Comparison of ENCODE assay signal across 1 cellular context in the genomic region with DNA sequence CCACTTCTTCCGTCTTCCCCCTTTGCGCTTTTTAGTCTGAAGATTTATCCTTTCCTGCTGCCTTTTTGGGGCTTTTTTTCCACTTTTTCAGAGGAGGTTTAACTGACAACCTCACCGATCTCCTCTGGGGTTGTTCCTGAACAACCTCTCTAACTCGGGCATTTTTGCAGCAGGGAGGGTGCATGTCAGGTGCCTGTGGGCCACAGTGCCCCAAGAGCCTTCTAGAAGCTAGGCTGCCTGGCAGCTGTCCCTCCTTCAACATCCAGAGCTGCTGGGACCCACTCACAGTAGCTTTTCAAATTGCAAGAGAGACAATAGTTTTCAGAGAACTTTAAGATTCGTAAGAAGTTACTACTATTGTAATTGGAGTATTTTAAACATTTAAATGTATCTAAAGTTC.
TF ChIP-seq lines count a peak whose summit lies in the region.

No MANE protein-coding gene starts in this region.

TF ChIP-seq in GM23338, 12 proteins besides CTCF, POLR2A, EP300 and RAD21 (continued from another document):
- TF ChIP-seq, protein P1, sequence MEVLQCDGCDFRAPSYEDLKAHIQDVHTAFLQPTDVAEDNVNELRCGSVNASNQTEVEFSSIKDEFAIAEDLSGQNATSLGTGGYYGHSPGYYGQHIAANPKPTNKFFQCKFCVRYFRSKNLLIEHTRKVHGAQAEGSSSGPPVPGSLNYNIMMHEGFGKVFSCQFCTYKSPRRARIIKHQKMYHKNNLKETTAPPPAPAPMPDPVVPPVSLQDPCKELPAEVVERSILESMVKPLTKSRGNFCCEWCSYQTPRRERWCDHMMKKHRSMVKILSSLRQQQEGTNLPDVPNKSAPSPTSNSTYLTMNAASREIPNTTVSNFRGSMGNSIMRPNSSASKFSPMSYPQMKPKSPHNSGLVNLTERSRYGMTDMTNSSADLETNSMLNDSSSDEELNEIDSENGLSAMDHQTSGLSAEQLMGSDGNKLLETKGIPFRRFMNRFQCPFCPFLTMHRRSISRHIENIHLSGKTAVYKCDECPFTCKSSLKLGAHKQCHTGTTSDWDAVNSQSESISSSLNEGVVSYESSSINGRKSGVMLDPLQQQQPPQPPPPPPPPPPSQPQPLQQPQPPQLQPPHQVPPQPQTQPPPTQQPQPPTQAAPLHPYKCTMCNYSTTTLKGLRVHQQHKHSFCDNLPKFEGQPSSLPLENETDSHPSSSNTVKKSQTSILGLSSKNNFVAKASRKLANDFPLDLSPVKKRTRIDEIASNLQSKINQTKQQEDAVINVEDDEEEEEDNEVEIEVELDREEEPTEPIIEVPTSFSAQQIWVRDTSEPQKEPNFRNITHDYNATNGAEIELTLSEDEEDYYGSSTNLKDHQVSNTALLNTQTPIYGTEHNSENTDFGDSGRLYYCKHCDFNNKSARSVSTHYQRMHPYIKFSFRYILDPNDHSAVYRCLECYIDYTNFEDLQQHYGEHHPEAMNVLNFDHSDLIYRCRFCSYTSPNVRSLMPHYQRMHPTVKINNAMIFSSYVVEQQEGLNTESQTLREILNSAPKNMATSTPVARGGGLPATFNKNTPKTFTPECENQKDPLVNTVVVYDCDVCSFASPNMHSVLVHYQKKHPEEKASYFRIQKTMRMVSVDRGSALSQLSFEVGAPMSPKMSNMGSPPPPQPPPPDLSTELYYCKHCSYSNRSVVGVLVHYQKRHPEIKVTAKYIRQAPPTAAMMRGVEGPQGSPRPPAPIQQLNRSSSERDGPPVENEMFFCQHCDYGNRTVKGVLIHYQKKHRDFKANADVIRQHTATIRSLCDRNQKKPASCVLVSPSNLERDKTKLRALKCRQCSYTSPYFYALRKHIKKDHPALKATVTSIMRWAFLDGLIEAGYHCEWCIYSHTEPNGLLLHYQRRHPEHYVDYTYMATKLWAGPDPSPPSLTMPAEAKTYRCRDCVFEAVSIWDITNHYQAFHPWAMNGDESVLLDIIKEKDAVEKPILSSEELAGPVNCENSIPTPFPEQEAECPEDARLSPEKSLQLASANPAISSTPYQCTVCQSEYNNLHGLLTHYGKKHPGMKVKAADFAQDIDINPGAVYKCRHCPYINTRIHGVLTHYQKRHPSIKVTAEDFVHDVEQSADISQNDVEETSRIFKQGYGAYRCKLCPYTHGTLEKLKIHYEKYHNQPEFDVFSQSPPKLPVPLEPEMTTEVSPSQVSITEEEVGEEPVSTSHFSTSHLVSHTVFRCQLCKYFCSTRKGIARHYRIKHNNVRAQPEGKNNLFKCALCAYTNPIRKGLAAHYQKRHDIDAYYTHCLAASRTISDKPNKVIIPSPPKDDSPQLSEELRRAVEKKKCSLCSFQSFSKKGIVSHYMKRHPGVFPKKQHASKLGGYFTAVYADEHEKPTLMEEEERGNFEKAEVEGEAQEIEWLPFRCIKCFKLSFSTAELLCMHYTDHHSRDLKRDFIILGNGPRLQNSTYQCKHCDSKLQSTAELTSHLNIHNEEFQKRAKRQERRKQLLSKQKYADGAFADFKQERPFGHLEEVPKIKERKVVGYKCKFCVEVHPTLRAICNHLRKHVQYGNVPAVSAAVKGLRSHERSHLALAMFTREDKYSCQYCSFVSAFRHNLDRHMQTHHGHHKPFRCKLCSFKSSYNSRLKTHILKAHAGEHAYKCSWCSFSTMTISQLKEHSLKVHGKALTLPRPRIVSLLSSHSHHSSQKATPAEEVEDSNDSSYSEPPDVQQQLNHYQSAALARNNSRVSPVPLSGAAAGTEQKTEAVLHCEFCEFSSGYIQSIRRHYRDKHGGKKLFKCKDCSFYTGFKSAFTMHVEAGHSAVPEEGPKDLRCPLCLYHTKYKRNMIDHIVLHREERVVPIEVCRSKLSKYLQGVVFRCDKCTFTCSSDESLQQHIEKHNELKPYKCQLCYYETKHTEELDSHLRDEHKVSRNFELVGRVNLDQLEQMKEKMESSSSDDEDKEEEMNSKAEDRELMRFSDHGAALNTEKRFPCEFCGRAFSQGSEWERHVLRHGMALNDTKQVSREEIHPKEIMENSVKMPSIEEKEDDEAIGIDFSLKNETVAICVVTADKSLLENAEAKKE (CRISPR knock-in tag; IDR thresholded peaks at IDR 0.05) = no peak
- TF ChIP-seq, protein P2, sequence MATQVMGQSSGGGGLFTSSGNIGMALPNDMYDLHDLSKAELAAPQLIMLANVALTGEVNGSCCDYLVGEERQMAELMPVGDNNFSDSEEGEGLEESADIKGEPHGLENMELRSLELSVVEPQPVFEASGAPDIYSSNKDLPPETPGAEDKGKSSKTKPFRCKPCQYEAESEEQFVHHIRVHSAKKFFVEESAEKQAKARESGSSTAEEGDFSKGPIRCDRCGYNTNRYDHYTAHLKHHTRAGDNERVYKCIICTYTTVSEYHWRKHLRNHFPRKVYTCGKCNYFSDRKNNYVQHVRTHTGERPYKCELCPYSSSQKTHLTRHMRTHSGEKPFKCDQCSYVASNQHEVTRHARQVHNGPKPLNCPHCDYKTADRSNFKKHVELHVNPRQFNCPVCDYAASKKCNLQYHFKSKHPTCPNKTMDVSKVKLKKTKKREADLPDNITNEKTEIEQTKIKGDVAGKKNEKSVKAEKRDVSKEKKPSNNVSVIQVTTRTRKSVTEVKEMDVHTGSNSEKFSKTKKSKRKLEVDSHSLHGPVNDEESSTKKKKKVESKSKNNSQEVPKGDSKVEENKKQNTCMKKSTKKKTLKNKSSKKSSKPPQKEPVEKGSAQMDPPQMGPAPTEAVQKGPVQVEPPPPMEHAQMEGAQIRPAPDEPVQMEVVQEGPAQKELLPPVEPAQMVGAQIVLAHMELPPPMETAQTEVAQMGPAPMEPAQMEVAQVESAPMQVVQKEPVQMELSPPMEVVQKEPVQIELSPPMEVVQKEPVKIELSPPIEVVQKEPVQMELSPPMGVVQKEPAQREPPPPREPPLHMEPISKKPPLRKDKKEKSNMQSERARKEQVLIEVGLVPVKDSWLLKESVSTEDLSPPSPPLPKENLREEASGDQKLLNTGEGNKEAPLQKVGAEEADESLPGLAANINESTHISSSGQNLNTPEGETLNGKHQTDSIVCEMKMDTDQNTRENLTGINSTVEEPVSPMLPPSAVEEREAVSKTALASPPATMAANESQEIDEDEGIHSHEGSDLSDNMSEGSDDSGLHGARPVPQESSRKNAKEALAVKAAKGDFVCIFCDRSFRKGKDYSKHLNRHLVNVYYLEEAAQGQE (IDR thresholded peaks at IDR 0.05; ENCODE audit: unreplicated experiment) = no peak
- TF ChIP-seq EZH2 (IDR thresholded peaks at IDR 0.05; ENCODE audit: low read depth, unreplicated experiment) (no peak), EZH2phosphoT487 (IDR thresholded peaks at IDR 0.05; ENCODE audit: unreplicated experiment) (no peak), ZNF331 (CRISPR knock-in tag; IDR thresholded peaks at IDR 0.05; ENCODE audit: low read depth) (no peak), POLR2AphosphoS5 (IDR thresholded peaks at IDR 0.05; ENCODE audit: low read depth) (no peak), STAT1 (IDR thresholded peaks at IDR 0.05; ENCODE audit: unreplicated experiment) (no peak), NANOG (IDR thresholded peaks at IDR 0.05; ENCODE audit: borderline replicate concordance) (no peak), CREB1 (CRISPR knock-in tag; IDR thresholded peaks at IDR 0.05; ENCODE audit: low read depth) (no peak)
- TF ChIP-seq, protein P3, sequence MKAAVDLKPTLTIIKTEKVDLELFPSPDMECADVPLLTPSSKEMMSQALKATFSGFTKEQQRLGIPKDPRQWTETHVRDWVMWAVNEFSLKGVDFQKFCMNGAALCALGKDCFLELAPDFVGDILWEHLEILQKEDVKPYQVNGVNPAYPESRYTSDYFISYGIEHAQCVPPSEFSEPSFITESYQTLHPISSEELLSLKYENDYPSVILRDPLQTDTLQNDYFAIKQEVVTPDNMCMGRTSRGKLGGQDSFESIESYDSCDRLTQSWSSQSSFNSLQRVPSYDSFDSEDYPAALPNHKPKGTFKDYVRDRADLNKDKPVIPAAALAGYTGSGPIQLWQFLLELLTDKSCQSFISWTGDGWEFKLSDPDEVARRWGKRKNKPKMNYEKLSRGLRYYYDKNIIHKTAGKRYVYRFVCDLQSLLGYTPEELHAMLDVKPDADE (IDR thresholded peaks at IDR 0.05) = no peak
